20 cellular contexts compared by ENCODE assay signal in the genomic region with DNA sequence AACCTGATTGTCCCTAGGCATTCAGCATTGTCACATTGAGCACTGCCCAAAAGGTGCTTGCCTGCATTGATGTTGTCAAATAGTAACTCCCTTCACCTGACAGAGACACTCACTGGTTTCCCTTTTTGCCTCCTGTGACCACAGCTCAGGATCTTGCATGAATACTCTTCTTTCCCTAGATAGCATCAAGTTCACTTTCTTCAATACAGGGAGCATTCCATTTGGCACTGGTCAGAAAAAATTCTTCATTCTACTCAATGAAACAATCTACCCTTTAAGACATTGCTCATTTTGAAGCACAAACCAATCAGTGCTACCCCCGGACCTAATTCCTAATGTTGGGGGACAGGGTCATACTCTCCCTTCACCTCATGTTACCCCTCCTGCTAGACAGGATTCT.
"Had no signal": no experiment of that assay in that cellular context is flagged by ENCODE, and none has a peak within 500 bp of the region (broad histone marks: within the 10 kb centered on the region; RNA-seq: fewer than 3 reads in every experiment).

No MANE protein-coding gene starts in this region.

- DNase-seq: activated CD4-positive, alpha-beta T cell treated with anti-CD3 and anti-CD28 coated beads, Interleukin-2, amount 50 U/mL, for 4 hours; amygdala; central memory CD4-positive, alpha-beta T cell; gastrocnemius medialis; heart left ventricle; left ventricle myocardium inferior; mucosa of descending colon; naive B cell; right cardiac atrium; stimulated activated naive CD8-positive, alpha-beta T cell treated with anti-CD3 and anti-CD28 coated beads, Interleukin-15, Interleukin-2, amounts not matched to agents 100 U/mL and 50 U/mL, for 24 hours; substantia nigra; tibial artery; WERI-Rb-1 had no signal

- H3K36me3 ChIP-seq: gastrocnemius medialis, heart left ventricle, left ventricle myocardium inferior, prostate gland, tibial artery, WERI-Rb-1 had no signal

- H3K4me3 Mint-ChIP-seq: activated naive CD8-positive, alpha-beta T cell; activated T-helper 1 cell treated with anti-CD3 and anti-CD28 coated beads, Interleukin-12 subunit alpha, Interleukin-12 subunit beta, Interleukin-2, Interleukin-4 antibody, amounts not matched to agents 30 ng/mL and 10 ng/mL and 1 ng/mL, durations not matched to agents 14 hours and 24 hours and 36 hours; brain; naive B cell; neural crest cell had no signal

- H3K27ac Mint-ChIP-seq: activated naive CD8-positive, alpha-beta T cell; activated T-helper 1 cell treated with anti-CD3 and anti-CD28 coated beads, Interleukin-12 subunit alpha, Interleukin-12 subunit beta, Interleukin-2, Interleukin-4 antibody, amounts not matched to agents 30 ng/mL and 10 ng/mL and 1 ng/mL, durations not matched to agents 14 hours and 24 hours and 36 hours; brain had no signal

- H3K27ac ChIP-seq: coronary artery, gastrocnemius medialis, heart left ventricle, left ventricle myocardium inferior, prostate gland, skin epidermis, tibial artery, WERI-Rb-1 had no signal

- H3K9me3 ChIP-seq: gastrocnemius medialis, heart left ventricle, left ventricle myocardium inferior, mucosa of descending colon, prostate gland, tibial artery had no signal

- H3K4me1 ChIP-seq: gastrocnemius medialis, heart left ventricle, left ventricle myocardium inferior, prostate gland, tibial artery had no signal

- H3K36me3 Mint-ChIP-seq: activated naive CD8-positive, alpha-beta T cell; brain; naive B cell had no signal

- H3K9me3 Mint-ChIP-seq: activated T-helper 1 cell treated with anti-CD3 and anti-CD28 coated beads, Interleukin-12 subunit alpha, Interleukin-12 subunit beta, Interleukin-2, Interleukin-4 antibody, amounts not matched to agents 30 ng/mL and 10 ng/mL and 1 ng/mL, durations not matched to agents 14 hours and 24 hours and 36 hours had no signal

- H3K27me3 Mint-ChIP-seq: activated naive CD8-positive, alpha-beta T cell; brain; naive B cell had no signal

- H3K4me3 ChIP-seq: coronary artery, gastrocnemius medialis, heart left ventricle, left ventricle myocardium inferior, mucosa of descending colon, prostate gland, skin epidermis, tibial artery had no signal

- H3K27me3 ChIP-seq: gastrocnemius medialis, heart left ventricle, tibial artery had no signal

- H3K4me1 Mint-ChIP-seq: naive B cell, neural crest cell had no signal
